In genomic region chr11:75796091-75796435, GRCh38 we compare ENCODE assay signal across 1 cellular context.
TF ChIP-seq lines count a peak whose summit lies in the region.

No MANE protein-coding gene starts in this region.

TF ChIP-seq in HepG2, 621 proteins besides CTCF, POLR2A, EP300 and RAD21 (continued from another document):
- TF ChIP-seq ZNF280D (CRISPR knock-in tag; IDR thresholded peaks at IDR 0.05) (0 out of 2 replicates have a peak, but pooled peaks have one; percentile 4), ZNF761 (CRISPR knock-in tag; conservative IDR thresholded peaks at IDR 0.05) (0 out of 2 replicates have a peak, but pooled peaks have one; percentile 64), MAX (IDR thresholded peaks at IDR 0.05) (no peak)
